20 cellular contexts compared by ENCODE assay signal in the genomic region with DNA sequence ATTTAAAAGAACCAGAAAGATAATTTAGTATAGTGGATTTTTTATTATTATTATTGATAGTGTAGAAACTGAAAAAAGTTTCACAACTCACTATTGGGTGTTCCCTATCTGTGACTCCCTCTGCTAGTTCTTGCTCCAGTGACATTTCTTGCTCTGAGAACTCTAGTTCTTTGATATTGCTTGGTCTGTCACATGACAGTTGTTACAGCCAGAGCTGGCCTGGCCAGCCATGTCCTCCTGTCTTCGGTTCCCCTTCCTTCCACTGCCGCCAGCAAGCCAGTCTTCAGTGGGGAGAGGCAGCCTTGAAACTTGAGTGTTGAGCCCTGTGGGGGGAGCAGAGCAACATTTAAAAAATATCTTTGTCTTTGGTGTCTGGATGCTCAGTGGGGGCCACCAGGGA. TPM values are rescaled to one million over a fixed set of nuclear protein-coding genes. Genes with fewer than 3 reads are reported as not detected.
A peak's percentile ranks its signal among the peaks of the same experiment; 100 is the strongest.
DNase-seq lines count a peak whose midpoint lies in the region; ATAC-seq and TF ChIP-seq lines count a peak whose summit lies in the region.
"Had no signal": no experiment of that assay in that cellular context is flagged by ENCODE, and none has a peak within 500 bp of the region (broad histone marks: within the 10 kb centered on the region; RNA-seq: fewer than 3 reads in every experiment).

No MANE protein-coding gene starts in this region.

- no peak for TF ChIP-seq CTCF in CD14-positive monocyte (IDR thresholded peaks at IDR 0.05)

- H3K9me3 Mint-ChIP-seq in CD14-positive monocyte = peaks cover 0 to 13% (median 6%) of the 10 kb centered on the region in 7 donors
- no peaks in the 10 kb centered on the region for H3K9me3 Mint-ChIP-seq in dendritic cell treated with granulocyte-macrophage colony-stimulating factor and Interleukin-4, amounts not matched to agents 40 ng/mL and 50 ng/mL, for 4 days

- intact Hi-C loops in CD14-positive monocyte (cut with micrococcal nuclease) = loop anchor here in 1 of 2 donors (10.0 kb wide), 2 partner anchors 189 to 219 kb away; no protein-coding TSS in a partner anchor
- intact Hi-C loops in dendritic cell treated with granulocyte-macrophage colony-stimulating factor and Interleukin-4, amounts not matched to agents 40 ng/mL and 50 ng/mL, for 4 days (cut with micrococcal nuclease) = no loop called here

- no peaks in the 10 kb centered on the region for H3K36me3 Mint-ChIP-seq in CD14-positive monocyte
- no peaks in the 10 kb centered on the region for H3K36me3 Mint-ChIP-seq in dendritic cell treated with granulocyte-macrophage colony-stimulating factor and Interleukin-4, amounts not matched to agents 40 ng/mL and 50 ng/mL, for 4 days (ENCODE audit: low read depth)
- H3K36me3 Mint-ChIP-seq: CD8-positive, alpha-beta T cell had no signal

- ATAC-seq in GM21619 (IDR thresholded peaks at IDR 0.05; ENCODE audit: unreplicated experiment) (peak; percentile 42), HG02571 (IDR thresholded peaks at IDR 0.05; ENCODE audit: unreplicated experiment) (no peak), HG02852 (IDR thresholded peaks at IDR 0.05; ENCODE audit: unreplicated experiment) (no peak)
- ATAC-seq: CD8-positive, alpha-beta T cell had no signal

- DNase-seq in CD14-positive monocyte (ENCODE audit: low spot score) = no peak
- DNase-seq in medulla oblongata (ENCODE audit: extremely low spot score) = peak; percentile 24
- DNase-seq in NCI-H1436 (lab: John Stamatoyannopoulos, UW) = no peak
- no peak for DNase-seq in cerebellar cortex (ENCODE audit: low spot score)
- DNase-seq: ACHN; CD8-positive, alpha-beta T cell; DND-41; GDM1; IMR-90; NCI-H1048; NCI-H1694; NCI-H2107; NCI-H345; NCI-H526 treated with DMSO at 0.1 percent for 48 hours; NK-92 treated with Interleukin-12 subunit alpha and Interleukin-12 subunit beta, amount 100 ng/mL, for 24 hours had no signal

- H3K4me3 Mint-ChIP-seq in CD14-positive monocyte = peak overlapping the region; percentile 11 to 51
- peak overlapping the region; percentile 2 for H3K4me3 Mint-ChIP-seq in dendritic cell treated with granulocyte-macrophage colony-stimulating factor and Interleukin-4, amounts not matched to agents 40 ng/mL and 50 ng/mL, for 4 days
- H3K4me3 Mint-ChIP-seq: B cell; CD8-positive, alpha-beta T cell had no signal

- peaks cover 4 to 8% (median 7%) of the 10 kb centered on the region in 3 donors for H3K27me3 Mint-ChIP-seq in CD14-positive monocyte (ENCODE audit: low read depth in 3 of 3)
- peaks cover 6% of the 10 kb centered on the region for H3K27me3 Mint-ChIP-seq in dendritic cell treated with granulocyte-macrophage colony-stimulating factor and Interleukin-4, amounts not matched to agents 40 ng/mL and 50 ng/mL, for 4 days
- H3K27me3 Mint-ChIP-seq: B cell had no signal

- H3K27ac Mint-ChIP-seq in CD14-positive monocyte = peak overlapping the region in 6 of 7 donors; percentile 40 to 75 (median 54)
- peak overlapping the region; percentile 88 for H3K27ac Mint-ChIP-seq in dendritic cell treated with granulocyte-macrophage colony-stimulating factor and Interleukin-4, amounts not matched to agents 40 ng/mL and 50 ng/mL, for 4 days
- H3K27ac Mint-ChIP-seq: B cell; CD8-positive, alpha-beta T cell had no signal

- H3K4me1 Mint-ChIP-seq in CD14-positive monocyte = peaks cover 5% of the 10 kb centered on the region
- H3K4me1 Mint-ChIP-seq in dendritic cell treated with granulocyte-macrophage colony-stimulating factor and Interleukin-4, amounts not matched to agents 40 ng/mL and 50 ng/mL, for 4 days (ENCODE audit: low read depth) = peaks cover 17% of the 10 kb centered on the region
- H3K4me1 Mint-ChIP-seq: B cell had no signal

RNA-seq across cellular contexts. Expression of a gene that starts 7.6 kb away (rescaled TPM):
- 1 to 10 TPM; 7.8 to 8.9 TPM for polyA plus RNA-seq in CD14-positive monocyte
